Comparison of ENCODE assay signal across 1 cellular context in genomic region chr12:104650541-104650940, GRCh38.
TF ChIP-seq lines count a peak whose summit lies in the region.

No MANE protein-coding gene starts in this region.

TF ChIP-seq in IMR-90, 13 proteins besides CTCF, POLR2A, EP300 and RAD21:
- no peak for TF ChIP-seq MAZ (IDR thresholded peaks at IDR 0.05; ENCODE audit: borderline replicate concordance, low read depth, low read length)
- TF ChIP-seq, protein P1, sequence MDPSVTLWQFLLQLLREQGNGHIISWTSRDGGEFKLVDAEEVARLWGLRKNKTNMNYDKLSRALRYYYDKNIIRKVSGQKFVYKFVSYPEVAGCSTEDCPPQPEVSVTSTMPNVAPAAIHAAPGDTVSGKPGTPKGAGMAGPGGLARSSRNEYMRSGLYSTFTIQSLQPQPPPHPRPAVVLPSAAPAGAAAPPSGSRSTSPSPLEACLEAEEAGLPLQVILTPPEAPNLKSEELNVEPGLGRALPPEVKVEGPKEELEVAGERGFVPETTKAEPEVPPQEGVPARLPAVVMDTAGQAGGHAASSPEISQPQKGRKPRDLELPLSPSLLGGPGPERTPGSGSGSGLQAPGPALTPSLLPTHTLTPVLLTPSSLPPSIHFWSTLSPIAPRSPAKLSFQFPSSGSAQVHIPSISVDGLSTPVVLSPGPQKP (IDR thresholded peaks at IDR 0.05; ENCODE audit: borderline replicate concordance, low read depth, low read length) = no peak
- TF ChIP-seq FOS (IDR thresholded peaks at IDR 0.05; ENCODE audit: low read depth, low read length) = no peak
- TF ChIP-seq CHD1 (IDR thresholded peaks at IDR 0.05; ENCODE audit: low read depth, low read length) = no peak
- TF ChIP-seq SMC3 (IDR thresholded peaks at IDR 0.05; ENCODE audit: low read depth, low read length) = no peak
- TF ChIP-seq CEBPB (IDR thresholded peaks at IDR 0.05; ENCODE audit: low read depth, low read length) = no peak
- TF ChIP-seq MAFK (IDR thresholded peaks at IDR 0.05; ENCODE audit: low read depth, low read length) = no peak
- no peak for TF ChIP-seq BHLHE40 (IDR thresholded peaks at IDR 0.05; ENCODE audit: low read depth, low read length)
- TF ChIP-seq RCOR1 (IDR thresholded peaks at IDR 0.05; ENCODE audit: insufficient replicate concordance, low read length) = no peak
- TF ChIP-seq NFE2L2 (IDR thresholded peaks at IDR 0.05; ENCODE audit: low read depth, low read length) = no peak
- no peak for TF ChIP-seq RFX5 (IDR thresholded peaks at IDR 0.05; ENCODE audit: low read depth, low read length)
- no peak for TF ChIP-seq MXI1 (IDR thresholded peaks at IDR 0.05; ENCODE audit: borderline replicate concordance, low read depth, low read length)
- TF ChIP-seq, protein P2, sequence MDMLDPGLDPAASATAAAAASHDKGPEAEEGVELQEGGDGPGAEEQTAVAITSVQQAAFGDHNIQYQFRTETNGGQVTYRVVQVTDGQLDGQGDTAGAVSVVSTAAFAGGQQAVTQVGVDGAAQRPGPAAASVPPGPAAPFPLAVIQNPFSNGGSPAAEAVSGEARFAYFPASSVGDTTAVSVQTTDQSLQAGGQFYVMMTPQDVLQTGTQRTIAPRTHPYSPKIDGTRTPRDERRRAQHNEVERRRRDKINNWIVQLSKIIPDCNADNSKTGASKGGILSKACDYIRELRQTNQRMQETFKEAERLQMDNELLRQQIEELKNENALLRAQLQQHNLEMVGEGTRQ (IDR thresholded peaks at IDR 0.05; ENCODE audit: low read depth, low read length) = no peak
